Comparison of ENCODE assay signal across 8 cellular contexts in genomic region chr5:71455427-71456361, GRCh38. TPM values are rescaled to one million over a fixed set of nuclear protein-coding genes. Genes with fewer than 3 reads are reported as not detected.
DNase-seq lines count a peak whose midpoint lies in the region; ATAC-seq, FAIRE-seq and TF ChIP-seq lines count a peak whose summit lies in the region.

BDP1 (plus strand) TSS chr5:71455651; CDS start chr5:71455878, 227 bp downstream.

- WGBS in psoas muscle, 3 donors, result 0% methylated on average over 39 to 50 of the region's 50 CpGs

- TF ChIP-seq CTCF in right atrium auricular region (IDR thresholded peaks at IDR 0.05) (peak in 1 of 2 donors; percentile 26), psoas muscle (IDR thresholded peaks at IDR 0.05) (peak; percentile 32)

- peak; percentile 93 for ATAC-seq in GM18502 (IDR thresholded peaks at IDR 0.05; ENCODE audit: poor library complexity, unreplicated experiment)
- peak; percentile 93 for ATAC-seq in HG02970 (IDR thresholded peaks at IDR 0.05; ENCODE audit: low FRiP score, unreplicated experiment)
- ATAC-seq in psoas muscle, result peak; percentile 98

- DNase-seq in NCI-H187 treated with DMSO at 0.1 percent for 48 hours (lab: John Stamatoyannopoulos, UW) (peak; percentile 76), anterior cingulate cortex (lab: John Stamatoyannopoulos, UW) (peak; percentile 61 to 98 (median 92)), right atrium auricular region (ENCODE audit: low spot score) (peak; percentile 97), psoas muscle (peak; percentile 96 to 98), urothelium cell line (ENCODE audit: low spot score) (peak; percentile 93)

- H3K27me3 ChIP-seq in right atrium auricular region (no peaks in the 10 kb centered on the region), psoas muscle (ENCODE audit: insufficient read depth in 3 of 3, low read length in 2 of 3) (peaks cover 0 to 1% (median 0%) of the 10 kb centered on the region in 3 donors)

- H3K4me1 ChIP-seq in right atrium auricular region (peaks cover 0 to 30% of the 10 kb centered on the region in 2 donors), psoas muscle (peaks cover 22% of the 10 kb centered on the region)

- H3K9me3 ChIP-seq in right atrium auricular region (no peaks in the 10 kb centered on the region), psoas muscle (no peaks in the 10 kb centered on the region)

- H3K36me3 ChIP-seq in right atrium auricular region (peaks cover 22% of the 10 kb centered on the region), psoas muscle (ENCODE audit: insufficient read depth in 1 of 2, low read depth in 1 of 2) (peaks cover 6 to 24% of the 10 kb centered on the region in 2 donors)

- H3K4me3 ChIP-seq in right atrium auricular region, result peak within 1 kb of the TSS; percentile 79 to 80
- peak within 1 kb of the TSS; percentile 77 for H3K4me3 ChIP-seq in psoas muscle

- peak; percentile 90 for FAIRE-seq in urothelium cell line (lab: Jason Lieb, UNC)

- intact Hi-C loops in T-helper 2 cell treated with Interferon-gamma antibody and Interleukin-4, amounts not matched to agents 100 ng/mL and 5 ng/mL, for 36 hours (cut with micrococcal nuclease), result loop anchor here (1.0 to 5.0 kb wide), 4 partner anchors 77 to 852 kb away; partner anchors contain the start of gene MCCC2
- intact Hi-C loops in psoas muscle (cut with DNase I), result no loop called here

- H3K27ac ChIP-seq in right atrium auricular region (peak within 1 kb of the TSS; percentile 87 to 92), psoas muscle (peak within 1 kb of the TSS; percentile 90)

RNA-seq across cellular contexts. Expression of gene BDP1, which starts in this region (rescaled TPM):
- 32.9 and 33.0 TPM in 2 replicates for total RNA-seq in T-helper 2 cell treated with Interferon-gamma antibody and Interleukin-4, amounts not matched to agents 100 ng/mL and 5 ng/mL, for 36 hours
- 10 to 100 TPM; 11.8 to 20.1 TPM for total RNA-seq in right atrium auricular region
- total RNA-seq in psoas muscle, result 10 to 100 TPM; 11.5 to 17.7 (median 12.6) TPM
- 1 to 10 TPM; 5.5 to 9.7 (median 6.3) TPM for polyA plus RNA-seq in psoas muscle

Comparison
In these comparisons a context has a peak if more than half of its experiments do, and no peak if none do; other contexts are left out.
1. Peak in every context shown above with its lines: DNase-seq, ATAC-seq, H3K4me3 ChIP-seq and H3K27ac ChIP-seq.